ENCODE assay signal across 18 cellular contexts in the genomic region with DNA sequence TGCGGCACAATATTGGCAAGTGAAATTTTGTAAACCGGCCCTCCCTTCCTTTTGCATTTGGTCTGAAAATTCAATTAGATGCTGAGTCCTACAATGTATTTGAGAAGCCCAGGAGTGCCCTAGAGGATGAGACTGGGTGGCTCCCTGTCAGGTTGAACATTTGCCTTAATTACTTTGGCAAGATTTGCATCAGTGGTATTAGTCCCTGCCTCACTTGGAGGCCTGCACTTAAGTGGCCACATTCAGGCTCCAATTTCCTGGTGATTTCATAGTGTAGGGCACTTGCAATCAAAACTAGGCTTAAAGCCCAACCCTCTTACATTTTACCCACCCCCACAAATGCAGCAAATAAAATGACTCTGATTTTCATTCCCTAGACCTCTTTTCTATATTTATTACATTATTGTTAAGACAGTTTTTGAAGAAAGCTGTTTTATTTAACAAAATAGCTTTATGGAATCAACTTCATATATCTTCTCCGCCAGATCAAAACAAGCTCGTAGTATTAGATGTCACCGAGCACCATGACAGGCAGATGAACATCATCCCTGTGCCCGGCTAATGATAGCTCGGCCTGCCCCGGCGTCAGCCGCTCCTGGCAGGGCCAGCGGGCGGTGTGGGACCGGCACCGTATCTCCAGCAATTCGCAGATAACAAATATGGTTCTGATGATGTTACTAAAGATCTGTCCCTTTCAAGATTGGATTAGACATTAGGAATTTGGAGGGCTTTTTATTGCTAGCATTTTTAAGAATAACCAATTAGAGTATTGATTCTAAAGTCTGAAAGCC.
DNase-seq lines count a peak whose midpoint lies in the region; ATAC-seq, FAIRE-seq and TF ChIP-seq lines count a peak whose summit lies in the region.
"Had no signal": no experiment of that assay in that cellular context is flagged by ENCODE, and none has a peak within 500 bp of the region (broad histone marks: within the 10 kb centered on the region; RNA-seq: fewer than 3 reads in every experiment).

No MANE protein-coding gene starts in this region.

- no peak for TF ChIP-seq CTCF in astrocyte (IDR thresholded peaks at IDR 0.05; ENCODE audit: insufficient read depth, low read depth, low read length)
- TF ChIP-seq CTCF in left lung (IDR thresholded peaks at IDR 0.05): no peak

- ATAC-seq in Right ventricle myocardium inferior (peak; percentile 2), left lung (peak; percentile 70), GM21825 (IDR thresholded peaks at IDR 0.05; ENCODE audit: unreplicated experiment) (no peak), GM21528 (IDR thresholded peaks at IDR 0.05; ENCODE audit: low FRiP score, unreplicated experiment) (no peak)

- H3K4me1 ChIP-seq in astrocyte (ENCODE audit: insufficient read depth, low read length): peaks cover 15% of the 10 kb centered on the region
- H3K4me1 ChIP-seq in left lung: peaks cover 9 to 14% of the 10 kb centered on the region in 2 donors

- no peak overlapping the region for H3K4me3 ChIP-seq in astrocyte (ENCODE audit: insufficient read depth, low read depth, low read length)
- no peak overlapping the region for H3K4me3 ChIP-seq in left lung
- H3K4me3 ChIP-seq: thyroid gland had no signal

- no peak overlapping the region for H3K27ac Mint-ChIP-seq in astrocyte (ENCODE audit: unreplicated experiment)
- H3K27ac Mint-ChIP-seq: activated CD4-positive, alpha-beta T cell treated with anti-CD3 and anti-CD28 coated beads, Interleukin-2, amount 10 ng/mL, durations not matched to agents 7 days and 5 days; activated T-helper 1 cell treated with anti-CD3 and anti-CD28 coated beads, Interleukin-12 subunit alpha, Interleukin-12 subunit beta, Interleukin-2, Interleukin-4 antibody, amounts not matched to agents 30 ng/mL and 10 ng/mL and 1 ng/mL, durations not matched to agents 14 hours and 24 hours and 36 hours had no signal

- intact Hi-C loops in Right ventricle myocardium inferior (cut with DNase I) (no loop called here), cardiac septum (cut with DNase I) (no loop called here), left lung (cut with DNase I) (no loop called here)

- H3K9me3 Mint-ChIP-seq in astrocyte (ENCODE audit: unreplicated experiment): no peaks in the 10 kb centered on the region
- H3K9me3 Mint-ChIP-seq: activated CD4-positive, alpha-beta T cell treated with anti-CD3 and anti-CD28 coated beads, Interleukin-2, amount 10 ng/mL, durations not matched to agents 7 days and 5 days; activated T-helper 1 cell treated with anti-CD3 and anti-CD28 coated beads, Interleukin-12 subunit alpha, Interleukin-12 subunit beta, Interleukin-2, Interleukin-4 antibody, amounts not matched to agents 30 ng/mL and 10 ng/mL and 1 ng/mL, durations not matched to agents 14 hours and 24 hours and 36 hours had no signal

- no peak overlapping the region for H3K4me3 Mint-ChIP-seq in astrocyte (ENCODE audit: unreplicated experiment)
- H3K4me3 Mint-ChIP-seq: activated CD4-positive, alpha-beta T cell treated with anti-CD3 and anti-CD28 coated beads, Interleukin-2, amount 10 ng/mL, durations not matched to agents 7 days and 5 days; activated T-helper 1 cell treated with anti-CD3 and anti-CD28 coated beads, Interleukin-12 subunit alpha, Interleukin-12 subunit beta, Interleukin-2, Interleukin-4 antibody, amounts not matched to agents 30 ng/mL and 10 ng/mL and 1 ng/mL, durations not matched to agents 14 hours and 24 hours and 36 hours had no signal

- H3K36me3 ChIP-seq in astrocyte (ENCODE audit: insufficient read depth, low read length) (no peaks in the 10 kb centered on the region), left lung (no peaks in the 10 kb centered on the region)
- H3K36me3 ChIP-seq: neutrophil, thyroid gland had no signal

- peak overlapping the region; percentile 8 for H3K9ac ChIP-seq in astrocyte (ENCODE audit: low read length)

- H3K4me1 Mint-ChIP-seq in astrocyte (ENCODE audit: low read depth, unreplicated experiment): peaks cover 26% of the 10 kb centered on the region

- no peak for FAIRE-seq in astrocyte (lab: Jason Lieb, UNC)
- FAIRE-seq: D721Med had no signal

- H3K79me2 ChIP-seq in astrocyte (ENCODE audit: insufficient read depth, low read length): peaks cover 95% of the 10 kb centered on the region

- H3K27me3 ChIP-seq in astrocyte (ENCODE audit: insufficient read depth, low read length): no peaks in the 10 kb centered on the region
- no peaks in the 10 kb centered on the region for H3K27me3 ChIP-seq in left lung
- H3K27me3 ChIP-seq: neutrophil, thyroid gland had no signal

- H3K27me3 Mint-ChIP-seq in astrocyte (ENCODE audit: low read depth, unreplicated experiment): no peaks in the 10 kb centered on the region

- H2AFZ ChIP-seq in astrocyte (ENCODE audit: low read depth, low read length): no peak overlapping the region

- H3K36me3 Mint-ChIP-seq in astrocyte (ENCODE audit: low read depth, unreplicated experiment): no peaks in the 10 kb centered on the region

- H4K20me1 ChIP-seq in astrocyte (ENCODE audit: insufficient read depth, low read length): peaks cover 50% of the 10 kb centered on the region

- H3K9me3 ChIP-seq in astrocyte (ENCODE audit: insufficient read depth, low read depth, low read length) (no peaks in the 10 kb centered on the region), left lung (no peaks in the 10 kb centered on the region)
- H3K9me3 ChIP-seq: neutrophil, thyroid gland had no signal

- no peak overlapping the region for H3K4me2 ChIP-seq in astrocyte (ENCODE audit: low read length)

- DNase-seq in Right ventricle myocardium inferior (ENCODE audit: missing footprints) (no peak), cardiac septum (ENCODE audit: low spot score) (no peak), astrocyte (ENCODE audit: low read depth) (no peak), left lung (no peak), T1000 (lab: John Stamatoyannopoulos, UW) (no peak), middle frontal gyrus (ENCODE audit: extremely low spot score, low spot score) (no peak)
- DNase-seq: activated CD4-positive, alpha-beta T cell treated with anti-CD3 and anti-CD28 coated beads, Interleukin-2, amount 10 ng/mL, durations not matched to agents 7 days and 5 days; effector memory CD4-positive, alpha-beta T cell; KG1; left colon; NCI-H2081 treated with DMSO at 0.1 percent for 48 hours; T-helper 2 cell had no signal

- H3K27ac ChIP-seq in astrocyte (ENCODE audit: low read depth, low read length) (no peak overlapping the region), left lung (peak overlapping the region; percentile 3 to 18)
- H3K27ac ChIP-seq: neutrophil had no signal

Comparison
In these comparisons a context has a peak if more than half of its experiments do, and no peak if none do; other contexts are left out.
1. ATAC-seq: peak in Right ventricle myocardium inferior (single experiment) and left lung (single experiment); none in GM21825 (single experiment) and GM21528 (single experiment).